Comparison of ENCODE assay signal across 8 cellular contexts in the genomic region with DNA sequence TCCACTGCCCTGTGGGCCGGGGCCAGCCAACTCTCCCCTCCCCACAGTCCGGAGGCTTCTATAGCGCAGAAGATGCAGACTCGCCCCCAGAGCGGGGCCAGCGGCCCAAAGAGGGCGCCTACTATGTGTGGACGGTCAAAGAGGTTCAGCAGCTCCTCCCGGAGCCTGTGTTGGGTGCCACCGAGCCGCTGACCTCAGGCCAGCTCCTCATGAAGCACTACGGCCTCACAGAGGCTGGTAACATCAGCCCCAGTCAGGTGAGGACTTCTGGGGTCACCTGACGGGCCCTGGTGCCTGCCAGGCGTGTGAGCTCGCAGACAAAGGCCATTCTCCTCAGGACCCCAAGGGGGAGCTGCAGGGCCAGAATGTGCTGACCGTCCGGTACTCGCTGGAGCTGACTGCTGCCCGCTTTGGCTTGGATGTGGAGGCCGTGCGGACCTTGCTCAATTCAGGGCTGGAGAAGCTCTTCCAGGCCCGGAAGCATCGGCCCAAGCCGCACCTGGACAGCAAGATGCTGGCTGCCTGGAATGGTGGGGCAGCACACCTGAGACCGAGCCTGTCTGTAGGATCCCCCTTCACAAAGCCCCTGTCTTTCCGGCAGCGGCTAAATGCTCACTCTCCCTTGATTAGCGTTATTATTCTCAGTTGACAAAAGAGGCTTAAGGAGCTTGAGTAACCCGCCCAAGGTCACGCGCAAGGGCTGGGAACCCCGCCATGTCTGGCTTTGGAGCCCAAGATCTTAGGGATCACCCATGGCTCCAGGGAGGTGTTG. TPM values are rescaled to one million over a fixed set of nuclear protein-coding genes. Genes with fewer than 3 reads are reported as not detected.
DNase-seq lines count a peak whose midpoint lies in the region; ATAC-seq, FAIRE-seq and TF ChIP-seq lines count a peak whose summit lies in the region.

No MANE protein-coding gene starts in this region.

- peaks cover 14% of the 10 kb centered on the region for H3K36me3 ChIP-seq in RWPE2 (ENCODE audit: low read depth)
- H3K36me3 ChIP-seq in neural progenitor cell: no peaks in the 10 kb centered on the region

- no peak overlapping the region for H2AFZ ChIP-seq in neural progenitor cell (replicated peaks)

- H3F3A ChIP-seq in neural progenitor cell (ENCODE audit: low read depth): no peaks in the 10 kb centered on the region

- H3K27me3 ChIP-seq in RWPE2 (ENCODE audit: insufficient read depth, poor library complexity, severe bottlenecking) (no peaks in the 10 kb centered on the region), neural progenitor cell (no peaks in the 10 kb centered on the region)

- H3K27ac ChIP-seq in RWPE2 (ENCODE audit: poor library complexity, severe bottlenecking) (no peak overlapping the region), neural progenitor cell (no peak overlapping the region)

- peaks cover 3% of the 10 kb centered on the region for H3K4me1 Mint-ChIP-seq in neural progenitor cell

- H3K4me3 ChIP-seq in RWPE2 (ENCODE audit: severe bottlenecking) (no peak overlapping the region), neural progenitor cell (no peak overlapping the region)

- H3K9me3 ChIP-seq in RWPE2 (ENCODE audit: severe bottlenecking) (no peaks in the 10 kb centered on the region), neural progenitor cell (ENCODE audit: low read depth) (no peaks in the 10 kb centered on the region)

- TF ChIP-seq CTCF in RWPE2 (IDR thresholded peaks at IDR 0.05; ENCODE audit: poor library complexity, severe bottlenecking) (peak; percentile 49), neural progenitor cell (IDR thresholded peaks at IDR 0.05) (peak; percentile 88)

- DNase-seq in CMK (ENCODE audit: low read depth) (peak; percentile 33), HT1080 (ENCODE audit: low read depth) (peak; percentile 54), RWPE2 (ENCODE audit: low spot score) (no peak), fibroblast of gingiva (ENCODE audit: low read depth) (peak; percentile 85), neural progenitor cell (ENCODE audit: low spot score) (peak; percentile 95), GM19239 (ENCODE audit: insufficient read length, low spot score) (no peak)
- no peak for DNase-seq in activated CD8-positive, alpha-beta memory T cell treated with anti-CD3 and anti-CD28 coated beads for 24 hours

- H4K20me1 ChIP-seq in neural progenitor cell (ENCODE audit: low read depth): no peaks in the 10 kb centered on the region

- H3K9me3 Mint-ChIP-seq in neural progenitor cell: no peaks in the 10 kb centered on the region

- no peak overlapping the region for H3K4me3 Mint-ChIP-seq in neural progenitor cell

- H3K79me2 ChIP-seq in neural progenitor cell (ENCODE audit: low read depth): no peaks in the 10 kb centered on the region

- no peak overlapping the region for H3K4me2 ChIP-seq in neural progenitor cell

- no peak for FAIRE-seq in GM19239 (lab: Jason Lieb, UNC)

- no peak overlapping the region for H3K27ac Mint-ChIP-seq in neural progenitor cell

- H3K9ac ChIP-seq in neural progenitor cell: no peak overlapping the region

- H3K4me1 ChIP-seq in RWPE2 (ENCODE audit: insufficient read depth, poor library complexity, severe bottlenecking): no peaks in the 10 kb centered on the region
- H3K4me1 ChIP-seq in neural progenitor cell: peaks cover 8% of the 10 kb centered on the region

- H3K36me3 Mint-ChIP-seq in neural progenitor cell: peaks cover 2% of the 10 kb centered on the region

- ATAC-seq in RWPE2 (ENCODE audit: low read depth) (no peak), GM21737 (IDR thresholded peaks at IDR 0.05; ENCODE audit: unreplicated experiment) (no peak)

- peaks cover 8% of the 10 kb centered on the region for H3K27me3 Mint-ChIP-seq in neural progenitor cell (ENCODE audit: insufficient read depth, low read depth)

RNA-seq across cellular contexts. Expression of a gene that starts 3.9 kb away (rescaled TPM):
- 51.3 and 51.6 TPM in 2 replicates for total RNA-seq in HT1080 (2014; rRNA removed; shearing (Covaris generic))
- polyA plus RNA-seq in HT1080 (2015; cell fraction: cytosol; rRNA removed): 40.3 and 41.0 TPM in 2 replicates
- 412 and 422 TPM in 2 replicates for polyA plus RNA-seq in HT1080 (2015; cell fraction: nucleus; rRNA removed)
- total RNA-seq in neural progenitor cell (ENCODE audit: low replicate concordance): 22.8 and 60.5 TPM in 2 replicates

RNA-seq across cellular contexts. Expression of a gene that starts 9.7 kb away (rescaled TPM):
- 0.03 and 0.40 TPM in 2 replicates for total RNA-seq in HT1080 (2014; rRNA removed; shearing (Covaris generic))
- polyA plus RNA-seq in HT1080 (2015; cell fraction: cytosol; rRNA removed): 0.01 and 0.05 TPM in 2 replicates
- 0.06 and 0.07 TPM in 2 replicates for polyA plus RNA-seq in HT1080 (2015; cell fraction: nucleus; rRNA removed)
- total RNA-seq in neural progenitor cell (ENCODE audit: low replicate concordance): 1.6 and 4.9 TPM in 2 replicates

RNA-seq across cellular contexts. Expression of a gene that starts 18.3 kb away (rescaled TPM):
- not detected in 2 replicates for total RNA-seq in HT1080 (2014; rRNA removed; shearing (Covaris generic))
- polyA plus RNA-seq in HT1080 (2015; cell fraction: cytosol; rRNA removed): 0.72 TPM in 1 of 2 replicates, not detected in the other
- polyA plus RNA-seq in HT1080 (2015; cell fraction: nucleus; rRNA removed): 0.26 TPM in 1 of 2 replicates, not detected in the other
- 0.09 and 0.24 TPM in 2 replicates for total RNA-seq in neural progenitor cell (ENCODE audit: low replicate concordance)

RNA-seq across cellular contexts. Expression of a gene that starts 42.6 kb away (rescaled TPM):
- not detected in 2 replicates for total RNA-seq in HT1080 (2014; rRNA removed; shearing (Covaris generic))
- polyA plus RNA-seq in HT1080 (2015; cell fraction: cytosol; rRNA removed): not detected in 2 replicates
- not detected in 2 replicates for polyA plus RNA-seq in HT1080 (2015; cell fraction: nucleus; rRNA removed)
- 3.5 and 3.8 TPM in 2 replicates for total RNA-seq in neural progenitor cell (ENCODE audit: low replicate concordance)

Comparison
In these comparisons a context has a peak if more than half of its experiments do, and no peak if none do; other contexts are left out.
1. DNase-seq: peak in CMK (single experiment), HT1080 (single experiment), fibroblast of gingiva (single experiment) and neural progenitor cell (single experiment); none in RWPE2 (single experiment), activated CD8-positive, alpha-beta memory T cell treated with anti-CD3 and anti-CD28 coated beads for 24 hours (single experiment) and GM19239 (single experiment).